In genomic region chr17:81860756-81861568, GRCh38 we compare ENCODE assay signal across 1 cellular context.
TF ChIP-seq lines count a peak whose summit lies in the region.

No MANE protein-coding gene starts in this region.

TF ChIP-seq in K562, 482 proteins besides CTCF, POLR2A, EP300 and RAD21 (continued from another document and continues in another):
- TF ChIP-seq ZNF699 (CRISPR knock-in tag; IDR thresholded peaks at IDR 0.05; ENCODE audit: insufficient replicate concordance): no peak
- TF ChIP-seq BRD4 (IDR thresholded peaks at IDR 0.05): no peak; the same call in 1 of the 2 replicates
- peak; percentile 92 for TF ChIP-seq KLF6 (CRISPR knock-in tag; IDR thresholded peaks at IDR 0.05; ENCODE audit: borderline replicate concordance)
- no peak for TF ChIP-seq SMAD1 (IDR thresholded peaks at IDR 0.05; ENCODE audit: low read depth, low read length, partially characterized antibody)
- TF ChIP-seq HMG20B (CRISPR knock-in tag; IDR thresholded peaks at IDR 0.05): no peak
- TF ChIP-seq MAFK (IDR thresholded peaks at IDR 0.05; ENCODE audit: low read length): peak; percentile 55; the same call in 1 of the 2 replicates
- peak; percentile 39; the same call in 1 of the 2 replicates for TF ChIP-seq GTF2E2 (tag; IDR thresholded peaks at IDR 0.05)
- no peak for TF ChIP-seq CHD4 (IDR thresholded peaks at IDR 0.05; ENCODE audit: insufficient read depth, insufficient replicate concordance, low read depth, low read length, poor library complexity, severe bottlenecking)
- TF ChIP-seq NFIX (CRISPR knock-in tag; IDR thresholded peaks at IDR 0.05; ENCODE audit: low read depth): no peak
- no peak for TF ChIP-seq CC2D1A (IDR thresholded peaks at IDR 0.05)
- TF ChIP-seq CCNT2 (IDR thresholded peaks at IDR 0.05; ENCODE audit: borderline replicate concordance, extremely low read depth, insufficient read length, low read depth, low read length): no peak
- TF ChIP-seq SREBF1 (IDR thresholded peaks at IDR 0.05; ENCODE audit: borderline replicate concordance, low read depth, low read length): 0 out of 2 replicates have a peak, but pooled peaks have one; percentile 25
- TF ChIP-seq TGIF2 (CRISPR knock-in tag; IDR thresholded peaks at IDR 0.05): no peak
- TF ChIP-seq ZEB2 (IDR thresholded peaks at IDR 0.05): no peak
- peak; percentile 88 for TF ChIP-seq SAP30 (IDR thresholded peaks at IDR 0.05; ENCODE audit: borderline replicate concordance, insufficient read depth, low read depth, low read length, poor library complexity, severe bottlenecking)
- no peak for TF ChIP-seq THAP7 (CRISPR knock-in tag; IDR thresholded peaks at IDR 0.05)
- no peak for TF ChIP-seq PTBP1 (IDR thresholded peaks at IDR 0.05; ENCODE audit: low read depth, low read length)
- no peak for TF ChIP-seq ZNF146 (CRISPR knock-in tag; IDR thresholded peaks at IDR 0.05; ENCODE audit: unreplicated experiment)
- 0 out of 2 replicates have a peak, but pooled peaks have one; percentile 28 for TF ChIP-seq HDAC2 (IDR thresholded peaks at IDR 0.05)
- peak; percentile 30; the same call in 1 of the 2 replicates for TF ChIP-seq ILK (tag; IDR thresholded peaks at IDR 0.05; ENCODE audit: borderline replicate concordance, low read depth)
- no peak for TF ChIP-seq KDM1A (IDR thresholded peaks at IDR 0.05)
- TF ChIP-seq HDGF (IDR thresholded peaks at IDR 0.05): no peak
- TF ChIP-seq NFYB (IDR thresholded peaks at IDR 0.05; ENCODE audit: extremely low read depth, insufficient read length): peak; percentile 98
- peak; percentile 43 for TF ChIP-seq ATF1 (CRISPR knock-in tag; IDR thresholded peaks at IDR 0.05)
- TF ChIP-seq ATF1 (tag; IDR thresholded peaks at IDR 0.05): peak; percentile 97
- TF ChIP-seq ATF7 (IDR thresholded peaks at IDR 0.05): peak; percentile 98
- no peak for TF ChIP-seq LARP7 (IDR thresholded peaks at IDR 0.05)
- peak; percentile 96 for TF ChIP-seq ERF (CRISPR knock-in tag; IDR thresholded peaks at IDR 0.05)
- peak; percentile 94 for TF ChIP-seq MECOM (CRISPR knock-in tag; IDR thresholded peaks at IDR 0.05)
- TF ChIP-seq ZNF695 (CRISPR knock-in tag; IDR thresholded peaks at IDR 0.05): no peak
- peak; percentile 91 for TF ChIP-seq ZC3H4 (CRISPR knock-in tag; IDR thresholded peaks at IDR 0.05; ENCODE audit: borderline replicate concordance)
- TF ChIP-seq POU5F1 (IDR thresholded peaks at IDR 0.05; ENCODE audit: borderline replicate concordance, low read depth, low read length, partially characterized antibody): no peak
- 0 out of 2 replicates have a peak, but pooled peaks have one; percentile 15 for TF ChIP-seq RNF2 (IDR thresholded peaks at IDR 0.05)
- no peak for TF ChIP-seq SNIP1 (IDR thresholded peaks at IDR 0.05; ENCODE audit: low read depth)
- TF ChIP-seq HCFC1 (IDR thresholded peaks at IDR 0.05; ENCODE audit: low read depth, low read length): peak; percentile 52
- no peak for TF ChIP-seq CBX3 (IDR thresholded peaks at IDR 0.05; ENCODE audit: borderline replicate concordance in 1 of 2, low read length in 2 of 2)
- peak; percentile 95; the same call in 1 of the 2 replicates for TF ChIP-seq NR4A1 (CRISPR knock-in tag; IDR thresholded peaks at IDR 0.05)
- TF ChIP-seq NR4A1 (tag; IDR thresholded peaks at IDR 0.05): peak; percentile 98
- peak; percentile 19; the same call in 1 of the 2 replicates for TF ChIP-seq LCOR (CRISPR knock-in tag; IDR thresholded peaks at IDR 0.05)
- peak; percentile 95 for TF ChIP-seq ETV5 (CRISPR knock-in tag; IDR thresholded peaks at IDR 0.05; ENCODE audit: low read depth)
- no peak for TF ChIP-seq SOX6 (IDR thresholded peaks at IDR 0.05)
- TF ChIP-seq FOXJ3 (CRISPR knock-in tag; IDR thresholded peaks at IDR 0.05): no peak
- TF ChIP-seq CBFA2T3 (IDR thresholded peaks at IDR 0.05): no peak
- no peak for TF ChIP-seq ARNT (IDR thresholded peaks at IDR 0.05)
- peak; percentile 81 for TF ChIP-seq SAFB (IDR thresholded peaks at IDR 0.05; ENCODE audit: borderline replicate concordance, low read depth, low read length)
- TF ChIP-seq ZNF57 (CRISPR knock-in tag; IDR thresholded peaks at IDR 0.05): 0 out of 2 replicates have a peak, but pooled peaks have one; percentile 63
- TF ChIP-seq ZNF436 (CRISPR knock-in tag; IDR thresholded peaks at IDR 0.05): no peak
- peak; percentile 91 for TF ChIP-seq MYC (IDR thresholded peaks at IDR 0.05; ENCODE audit: low read depth, low read length)
- peak; percentile 84; the same call in 1 of the 2 replicates for TF ChIP-seq MYC (CRISPR knock-in tag; IDR thresholded peaks at IDR 0.05; ENCODE audit: borderline replicate concordance, low read depth)
- no peak for TF ChIP-seq ETS2 (tag; IDR thresholded peaks at IDR 0.05; ENCODE audit: borderline replicate concordance, poor library complexity, severe bottlenecking)
- TF ChIP-seq ETV1 (tag; conservative IDR thresholded peaks at IDR 0.05; ENCODE audit: low read depth): no peak; the same call in none of the 2 replicates
- TF ChIP-seq ZNF551 (CRISPR knock-in tag; IDR thresholded peaks at IDR 0.05): no peak
- no peak for TF ChIP-seq CBX1 (IDR thresholded peaks at IDR 0.05; ENCODE audit: low read depth)
- TF ChIP-seq ZNF395 (CRISPR knock-in tag; IDR thresholded peaks at IDR 0.05): peak; percentile 100
- peak; percentile 97 for TF ChIP-seq NKRF (IDR thresholded peaks at IDR 0.05; ENCODE audit: borderline replicate concordance)
- peak; percentile 95 for TF ChIP-seq SUPT5H (IDR thresholded peaks at IDR 0.05)
- TF ChIP-seq ZNF311 (CRISPR knock-in tag; IDR thresholded peaks at IDR 0.05): peak; percentile 97
- peak; percentile 99 for TF ChIP-seq ZKSCAN8 (CRISPR knock-in tag; IDR thresholded peaks at IDR 0.05)
- peak; percentile 99 for TF ChIP-seq OTX1 (CRISPR knock-in tag; IDR thresholded peaks at IDR 0.05)
- TF ChIP-seq ZBTB7A (IDR thresholded peaks at IDR 0.05; ENCODE audit: borderline replicate concordance, control insufficient read depth, low read depth, low read length): peak; percentile 95
- no peak for TF ChIP-seq ZBTB43 (CRISPR knock-in tag; IDR thresholded peaks at IDR 0.05)
- TF ChIP-seq SMC3 (conservative IDR thresholded peaks at IDR 0.05; ENCODE audit: insufficient read depth, low read depth, low read length): no peak
- TF ChIP-seq PURB (CRISPR knock-in tag; IDR thresholded peaks at IDR 0.05; ENCODE audit: low read depth): no peak
- no peak for TF ChIP-seq NR3C1 (CRISPR knock-in tag; IDR thresholded peaks at IDR 0.05)
- TF ChIP-seq ZBTB2 (IDR thresholded peaks at IDR 0.05): peak; percentile 80
- TF ChIP-seq USF2 (CRISPR knock-in tag; IDR thresholded peaks at IDR 0.05): no peak
- TF ChIP-seq PRPF4 (IDR thresholded peaks at IDR 0.05; ENCODE audit: insufficient read depth, low read depth, low read length, poor library complexity, severe bottlenecking): peak; percentile 35
- TF ChIP-seq JUN (IDR thresholded peaks at IDR 0.05; ENCODE audit: borderline replicate concordance, low read depth, low read length): peak; percentile 84
- peak; percentile 55; the same call in 1 of the 2 replicates for TF ChIP-seq JUN (CRISPR knock-in tag; IDR thresholded peaks at IDR 0.05; ENCODE audit: borderline replicate concordance)
- TF ChIP-seq XRCC3 (IDR thresholded peaks at IDR 0.05): no peak
- peak; percentile 80 for TF ChIP-seq MTA1 (IDR thresholded peaks at IDR 0.05; ENCODE audit: borderline replicate concordance)
- TF ChIP-seq U2AF1 (optimal IDR thresholded peaks at IDR 0.05; ENCODE audit: low read depth, low read length): no peak
- TF ChIP-seq PHTF2 (CRISPR knock-in tag; IDR thresholded peaks at IDR 0.05): no peak
- TF ChIP-seq HNRNPH1 (optimal IDR thresholded peaks at IDR 0.05; ENCODE audit: low read depth, low read length): no peak
- no peak for TF ChIP-seq CREB5 (CRISPR knock-in tag; IDR thresholded peaks at IDR 0.05)
- no peak for TF ChIP-seq ZSCAN29 (IDR thresholded peaks at IDR 0.05)
